In genomic region chr1:159177273-159177907, GRCh38 we compare ENCODE assay signal across 8 cellular contexts. TPM values are rescaled to one million over a fixed set of nuclear protein-coding genes. Genes with fewer than 3 reads are reported as not detected.
DNase-seq lines count a peak whose midpoint lies in the region; ATAC-seq and TF ChIP-seq lines count a peak whose summit lies in the region.

No MANE protein-coding gene starts in this region.

- intact Hi-C loops in activated CD8-positive, alpha-beta T cell treated with anti-CD3 and anti-CD28 coated beads for 36 hours (cut with micrococcal nuclease), result no loop called here

- H3K9me3 Mint-ChIP-seq in activated CD8-positive, alpha-beta T cell treated with anti-CD3 and anti-CD28 coated beads for 36 hours, result no peaks in the 10 kb centered on the region

- peak; percentile 62 for DNase-seq in EL
- DNase-seq in Jurkat, Clone E6-1 (ENCODE audit: low read depth, low spot score), result peak; percentile 81
- DNase-seq in activated CD8-positive, alpha-beta T cell treated with anti-CD3 and anti-CD28 coated beads for 36 hours, result peak; percentile 63
- peak; percentile 89 for DNase-seq in islet precursor cell
- DNase-seq in NCI-H524 (lab: John Stamatoyannopoulos, UW), result no peak
- no peak for DNase-seq in putamen (ENCODE audit: low spot score)
- DNase-seq in NCI-H510A (lab: John Stamatoyannopoulos, UW), result no peak

- TF ChIP-seq CTCF in activated CD8-positive, alpha-beta T cell treated with anti-CD3 and anti-CD28 coated beads for 36 hours (IDR thresholded peaks at IDR 0.05), result no peak

- H3K4me3 ChIP-seq in Jurkat, Clone E6-1 (ENCODE audit: low read length), result no peak overlapping the region

- no peaks in the 10 kb centered on the region for H3K4me1 Mint-ChIP-seq in activated CD8-positive, alpha-beta T cell treated with anti-CD3 and anti-CD28 coated beads for 36 hours (ENCODE audit: low read depth)

- peaks cover 60% of the 10 kb centered on the region for H3K27me3 Mint-ChIP-seq in activated CD8-positive, alpha-beta T cell treated with anti-CD3 and anti-CD28 coated beads for 36 hours

- peak; percentile 67 for ATAC-seq in activated CD8-positive, alpha-beta T cell treated with anti-CD3 and anti-CD28 coated beads for 36 hours
- no peak for ATAC-seq in activated CD4-positive, CD25-positive, alpha-beta regulatory T cell treated with anti-CD3 and anti-CD28 coated beads, Interleukin-2, amount 50 U/mL, for 24 hours

- CTCF ChIA-PET in activated CD8-positive, alpha-beta T cell treated with anti-CD3 and anti-CD28 coated beads for 36 hours (lab: Charles Lee), result no interaction called here

- H3K4me3 Mint-ChIP-seq in activated CD8-positive, alpha-beta T cell treated with anti-CD3 and anti-CD28 coated beads for 36 hours, result no peak overlapping the region

- POLR2A ChIA-PET in activated CD8-positive, alpha-beta T cell treated with anti-CD3 and anti-CD28 coated beads for 36 hours (lab: Charles Lee), result no interaction called here

- H3K27ac Mint-ChIP-seq in activated CD8-positive, alpha-beta T cell treated with anti-CD3 and anti-CD28 coated beads for 36 hours, result no peak overlapping the region

- H3K36me3 Mint-ChIP-seq in activated CD8-positive, alpha-beta T cell treated with anti-CD3 and anti-CD28 coated beads for 36 hours (ENCODE audit: low read depth), result no peaks in the 10 kb centered on the region

RNA-seq across cellular contexts. Expression of gene CADM3, which starts 6.0 kb away (rescaled TPM):
- not detected for polyA plus RNA-seq in Jurkat, Clone E6-1 (2012; ENCODE audit: insufficient read depth, insufficient read length)
- not detected for total RNA-seq in activated CD8-positive, alpha-beta T cell treated with anti-CD3 and anti-CD28 coated beads for 36 hours

RNA-seq across cellular contexts. Expression of gene ACKR1, which starts 27.3 kb away (rescaled TPM):
- not detected for polyA plus RNA-seq in Jurkat, Clone E6-1 (2012; ENCODE audit: insufficient read depth, insufficient read length)
- not detected for total RNA-seq in activated CD8-positive, alpha-beta T cell treated with anti-CD3 and anti-CD28 coated beads for 36 hours

Comparison
In these comparisons a context has a peak if more than half of its experiments do, and no peak if none do; other contexts are left out.
1. DNase-seq: peak in EL (single experiment), Jurkat, Clone E6-1 (single experiment), activated CD8-positive, alpha-beta T cell treated with anti-CD3 and anti-CD28 coated beads for 36 hours (single experiment) and islet precursor cell (single experiment); none in NCI-H524 (0 of 2), putamen (single experiment) and NCI-H510A (single experiment).